17 cellular contexts compared by ENCODE assay signal in the genomic region with DNA sequence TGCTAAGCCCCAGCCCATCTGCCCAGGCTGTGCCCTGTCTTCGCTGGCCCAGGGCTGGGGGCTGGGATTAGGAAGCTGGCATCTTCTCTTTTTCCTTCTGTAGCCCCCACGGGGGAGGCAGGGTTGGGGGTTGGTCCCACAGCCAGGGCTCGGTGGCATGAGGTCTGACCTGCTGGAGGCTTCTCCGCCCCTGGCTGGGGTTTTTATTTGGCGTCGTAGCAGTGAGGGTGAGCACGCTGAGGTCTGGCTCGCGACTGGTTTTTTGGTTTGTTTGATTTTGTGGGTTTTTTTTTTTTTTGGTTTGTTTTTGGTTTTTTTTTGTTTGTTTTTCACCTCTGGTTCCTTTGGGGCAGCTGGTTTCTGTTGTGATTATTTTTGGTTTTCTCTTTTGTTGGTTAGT. TPM values are rescaled to one million over a fixed set of nuclear protein-coding genes. Genes with fewer than 3 reads are reported as not detected.
A peak's percentile ranks its signal among the peaks of the same experiment; 100 is the strongest.
DNase-seq lines count a peak whose midpoint lies in the region; ATAC-seq lines count a peak whose summit lies in the region.
"Had no signal": no experiment of that assay in that cellular context is flagged by ENCODE, and none has a peak within 500 bp of the region (broad histone marks: within the 10 kb centered on the region; RNA-seq: fewer than 3 reads in every experiment).

No MANE protein-coding gene starts in this region.

- peaks cover 35% of the 10 kb centered on the region for H3K4me1 Mint-ChIP-seq in activated T-cell treated with anti-CD3 and anti-CD28 coated beads, Interleukin-2, amount 50 U/mL, for 24 hours (ENCODE audit: low read depth)
- peaks cover 41% of the 10 kb centered on the region for H3K4me1 Mint-ChIP-seq in activated CD8-positive, alpha-beta T cell treated with anti-CD3 and anti-CD28 coated beads, Interleukin-2, amount 10 ng/mL, durations not matched to agents 7 days and 5 days (ENCODE audit: low read depth)
- peaks cover 59% of the 10 kb centered on the region for H3K4me1 Mint-ChIP-seq in stimulated activated effector memory CD8-positive, alpha-beta T cell treated with anti-CD3 and anti-CD28 coated beads, Interleukin-12 subunit alpha, Interleukin-12 subunit beta, amount 100 ng/mL, for 72 hours

- DNase-seq in activated T-cell treated with anti-CD3 and anti-CD28 coated beads, Interleukin-2, amount 50 U/mL, for 24 hours: no peak
- no peak for DNase-seq in activated T-cell treated with anti-CD3 and anti-CD28 coated beads, Interleukin-2, amount 50 U/mL, for 48 hours
- peak; percentile 44 for DNase-seq in activated CD8-positive, alpha-beta T cell treated with anti-CD3 and anti-CD28 coated beads, Interleukin-2, amount 10 ng/mL, durations not matched to agents 7 days and 5 days
- no peak for DNase-seq in stimulated activated effector memory CD8-positive, alpha-beta T cell treated with anti-CD3 and anti-CD28 coated beads, Interleukin-12 subunit alpha, Interleukin-12 subunit beta, amount 100 ng/mL, for 72 hours (ENCODE audit: low spot score in 2 of 2)
- DNase-seq in GM19240 (ENCODE audit: insufficient read length, low spot score) (no peak), NCI-H510A (lab: John Stamatoyannopoulos, UW) (no peak)
- DNase-seq: activated CD4-positive, alpha-beta T cell treated with anti-CD3 and anti-CD28 coated beads for 48 hours; COR-L47; foreskin keratinocyte; NCI-H1930; NCI-H510A treated with DMSO at 0.1 percent for 48 hours; nucleus accumbens; PC-3; right lobe of liver had no signal

- H3K4me3 Mint-ChIP-seq in activated T-cell treated with anti-CD3 and anti-CD28 coated beads, Interleukin-2, amount 50 U/mL, for 24 hours: no peak overlapping the region
- H3K4me3 Mint-ChIP-seq in activated CD8-positive, alpha-beta T cell treated with anti-CD3 and anti-CD28 coated beads, Interleukin-2, amount 10 ng/mL, durations not matched to agents 7 days and 5 days: peak overlapping the region; percentile 17
- H3K4me3 Mint-ChIP-seq in stimulated activated effector memory CD8-positive, alpha-beta T cell treated with anti-CD3 and anti-CD28 coated beads, Interleukin-12 subunit alpha, Interleukin-12 subunit beta, amount 100 ng/mL, for 72 hours: peak overlapping the region; percentile 51

- CTCF ChIA-PET in activated CD8-positive, alpha-beta T cell treated with anti-CD3 and anti-CD28 coated beads, Interleukin-2, amount 10 ng/mL, durations not matched to agents 7 days and 5 days (lab: Charles Lee): interaction anchor here (0.9 kb wide), 1 partner anchor 9 kb away, joined by 4 read pairs; no protein-coding TSS in a partner anchor

- peaks cover 48% of the 10 kb centered on the region for H3K36me3 Mint-ChIP-seq in activated T-cell treated with anti-CD3 and anti-CD28 coated beads, Interleukin-2, amount 50 U/mL, for 24 hours (ENCODE audit: low read depth)
- peaks cover 2% of the 10 kb centered on the region for H3K36me3 Mint-ChIP-seq in activated CD8-positive, alpha-beta T cell treated with anti-CD3 and anti-CD28 coated beads, Interleukin-2, amount 10 ng/mL, durations not matched to agents 7 days and 5 days (ENCODE audit: low read depth)
- H3K36me3 Mint-ChIP-seq in stimulated activated effector memory CD8-positive, alpha-beta T cell treated with anti-CD3 and anti-CD28 coated beads, Interleukin-12 subunit alpha, Interleukin-12 subunit beta, amount 100 ng/mL, for 72 hours: peaks cover 86% of the 10 kb centered on the region

- no peaks in the 10 kb centered on the region for H3K9me3 Mint-ChIP-seq in activated T-cell treated with anti-CD3 and anti-CD28 coated beads, Interleukin-2, amount 50 U/mL, for 24 hours
- H3K9me3 Mint-ChIP-seq in activated CD8-positive, alpha-beta T cell treated with anti-CD3 and anti-CD28 coated beads, Interleukin-2, amount 10 ng/mL, durations not matched to agents 7 days and 5 days (ENCODE audit: insufficient read depth): no peaks in the 10 kb centered on the region
- no peaks in the 10 kb centered on the region for H3K9me3 Mint-ChIP-seq in stimulated activated effector memory CD8-positive, alpha-beta T cell treated with anti-CD3 and anti-CD28 coated beads, Interleukin-12 subunit alpha, Interleukin-12 subunit beta, amount 100 ng/mL, for 72 hours

- H3K27ac Mint-ChIP-seq in activated T-cell treated with anti-CD3 and anti-CD28 coated beads, Interleukin-2, amount 50 U/mL, for 24 hours: peak overlapping the region; percentile 61
- peak overlapping the region; percentile 65 for H3K27ac Mint-ChIP-seq in activated CD8-positive, alpha-beta T cell treated with anti-CD3 and anti-CD28 coated beads, Interleukin-2, amount 10 ng/mL, durations not matched to agents 7 days and 5 days
- H3K27ac Mint-ChIP-seq in stimulated activated effector memory CD8-positive, alpha-beta T cell treated with anti-CD3 and anti-CD28 coated beads, Interleukin-12 subunit alpha, Interleukin-12 subunit beta, amount 100 ng/mL, for 72 hours: peak overlapping the region; percentile 95

- no peaks in the 10 kb centered on the region for H3K27me3 Mint-ChIP-seq in activated T-cell treated with anti-CD3 and anti-CD28 coated beads, Interleukin-2, amount 50 U/mL, for 24 hours
- no peaks in the 10 kb centered on the region for H3K27me3 Mint-ChIP-seq in activated CD8-positive, alpha-beta T cell treated with anti-CD3 and anti-CD28 coated beads, Interleukin-2, amount 10 ng/mL, durations not matched to agents 7 days and 5 days (ENCODE audit: low read depth)

- POLR2A ChIA-PET in activated CD8-positive, alpha-beta T cell treated with anti-CD3 and anti-CD28 coated beads, Interleukin-2, amount 10 ng/mL, durations not matched to agents 7 days and 5 days (lab: Charles Lee): no interaction called here

- peak; percentile 46 for ATAC-seq in HG02642 (IDR thresholded peaks at IDR 0.05; ENCODE audit: poor library complexity, unreplicated experiment)
- peak; percentile 52 for ATAC-seq in activated CD8-positive, alpha-beta T cell treated with anti-CD3 and anti-CD28 coated beads, Interleukin-2, amount 10 ng/mL, durations not matched to agents 7 days and 5 days
- peak; percentile 49 for ATAC-seq in stimulated activated effector memory CD8-positive, alpha-beta T cell treated with anti-CD3 and anti-CD28 coated beads, Interleukin-12 subunit alpha, Interleukin-12 subunit beta, amount 100 ng/mL, for 72 hours
- ATAC-seq in GM19397 (IDR thresholded peaks at IDR 0.05; ENCODE audit: unreplicated experiment): no peak
- ATAC-seq: PC-3 had no signal

RNA-seq across cellular contexts. Expression of a gene that starts 14.7 kb away (rescaled TPM):
- 10 to 100 TPM; 14.0 to 14.3 TPM for total RNA-seq in activated CD8-positive, alpha-beta T cell treated with anti-CD3 and anti-CD28 coated beads, Interleukin-2, amount 10 ng/mL, durations not matched to agents 7 days and 5 days

RNA-seq across cellular contexts. Expression of a gene that starts 20.7 kb away (rescaled TPM):
- total RNA-seq in activated CD8-positive, alpha-beta T cell treated with anti-CD3 and anti-CD28 coated beads, Interleukin-2, amount 10 ng/mL, durations not matched to agents 7 days and 5 days: under 1 TPM; 0.37 to 0.73 TPM
- total RNA-seq: PC-3, SK-MEL-5 had no signal

RNA-seq across cellular contexts. Expression of a gene that starts 41.6 kb away (rescaled TPM):
- total RNA-seq in activated CD8-positive, alpha-beta T cell treated with anti-CD3 and anti-CD28 coated beads, Interleukin-2, amount 10 ng/mL, durations not matched to agents 7 days and 5 days: 10 to 100 TPM; 15.7 to 16.3 TPM
- total RNA-seq: SK-MEL-5 had no signal
